Comparison of ENCODE assay signal across 10 cellular contexts in genomic region chr5:143019614-143020515, GRCh38.
A peak's percentile ranks its signal among the peaks of the same experiment; 100 is the strongest.
DNase-seq lines count a peak whose midpoint lies in the region; ATAC-seq and TF ChIP-seq lines count a peak whose summit lies in the region.
"Had no signal": no experiment of that assay in that cellular context is flagged by ENCODE, and none has a peak within 500 bp of the region (broad histone marks: within the 10 kb centered on the region; RNA-seq: fewer than 3 reads in every experiment).

No MANE protein-coding gene starts in this region.

- H3K9ac ChIP-seq in mesendoderm (ENCODE audit: low read length) (no peak overlapping the region), GM23248 (no peak overlapping the region)

- no peaks in the 10 kb centered on the region for H3K36me3 ChIP-seq in mesendoderm (ENCODE audit: control insufficient read depth, insufficient read depth, low read length)
- H3K36me3 ChIP-seq in GM23248 (ENCODE audit: low read depth) = no peaks in the 10 kb centered on the region
- H3K36me3 ChIP-seq in PC-9 (ENCODE audit: low read depth) = no peaks in the 10 kb centered on the region
- H3K36me3 ChIP-seq: thoracic aorta had no signal

- POLR2A ChIA-PET in PC-9 (lab: Charles Lee; ENCODE audit: unreplicated experiment) = no interaction called here

- no peak overlapping the region for H4K8ac ChIP-seq in mesendoderm (ENCODE audit: low read depth, low read length)

- H3K27ac ChIP-seq in mesendoderm (ENCODE audit: low read depth, low read length) (peak overlapping the region; percentile 22), GM23248 (no peak overlapping the region), PC-9 (no peak overlapping the region)
- H3K27ac ChIP-seq: thoracic aorta had no signal

- H3K18ac ChIP-seq in mesendoderm (ENCODE audit: low read length) = peak overlapping the region; percentile 11

- H3K4me1 ChIP-seq in mesendoderm (ENCODE audit: control insufficient read depth, low read depth, low read length) (peaks cover 4% of the 10 kb centered on the region), GM23248 (ENCODE audit: insufficient read depth) (peaks cover 14% of the 10 kb centered on the region; the same call in 1 of the 2 replicates), PC-9 (replicated peaks; ENCODE audit: insufficient read depth) (no peaks in the 10 kb centered on the region)

- peak overlapping the region; percentile 66 for H2BK120ac ChIP-seq in mesendoderm (ENCODE audit: low read depth, low read length)

- TF ChIP-seq CTCF in PC-9 (conservative IDR thresholded peaks at IDR 0.05) = no peak

- no peak overlapping the region for H4K5ac ChIP-seq in mesendoderm (ENCODE audit: low read length)

- H3K9me2 ChIP-seq in GM23248 (ENCODE audit: insufficient read depth) (no peaks in the 10 kb centered on the region), PC-9 (ENCODE audit: insufficient read depth) (no peaks in the 10 kb centered on the region)

- H3F3A ChIP-seq in GM23248 (ENCODE audit: insufficient read depth) (0 out of 2 replicates have a peak, but pooled peaks cover 5% of the 10 kb centered on the region), PC-9 (ENCODE audit: insufficient read depth, low read depth) (no peaks in the 10 kb centered on the region)

- no peak overlapping the region for H2AFZ ChIP-seq in GM23248
- no peak overlapping the region for H2AFZ ChIP-seq in PC-9

- H3K79me1 ChIP-seq in mesendoderm (ENCODE audit: low read length) = no peaks in the 10 kb centered on the region

- H3K9me3 ChIP-seq in GM23248 (ENCODE audit: low read depth) = no peaks in the 10 kb centered on the region
- no peaks in the 10 kb centered on the region for H3K9me3 ChIP-seq in PC-9 (ENCODE audit: insufficient read depth, low read depth)
- H3K9me3 ChIP-seq: thoracic aorta had no signal

- intact Hi-C loops in PC-9 (cut with micrococcal nuclease; ENCODE audit: unreplicated experiment) = no loop called here

- CTCF ChIA-PET in PC-9 (lab: Charles Lee) = no interaction called here

- no peak overlapping the region for H3K4me2 ChIP-seq in mesendoderm (ENCODE audit: low read length)
- H3K4me2 ChIP-seq in GM23248 (ENCODE audit: unreplicated experiment) = no peak overlapping the region
- no peak overlapping the region for H3K4me2 ChIP-seq in PC-9

- peak overlapping the region; percentile 68 for H2AK5ac ChIP-seq in mesendoderm (ENCODE audit: low read length)

- H3K4me3 ChIP-seq in mesendoderm (ENCODE audit: low read length) = no peak overlapping the region
- no peak overlapping the region for H3K4me3 ChIP-seq in GM23248
- no peak overlapping the region for H3K4me3 ChIP-seq in PC-9
- H3K4me3 ChIP-seq: thoracic aorta had no signal

- H3K27me3 ChIP-seq in mesendoderm (ENCODE audit: insufficient read depth, low read length, poor library complexity) = no peaks in the 10 kb centered on the region
- H3K27me3 ChIP-seq in GM23248 (replicated peaks; ENCODE audit: insufficient read depth) = no peaks in the 10 kb centered on the region
- H3K27me3 ChIP-seq in PC-9 (ENCODE audit: insufficient read depth, low read depth) = no peaks in the 10 kb centered on the region

- BruUV-seq in PC-9 (replicated peaks; lab: Mats Ljungman, UMichigan) = no TSS peak

- in situ Hi-C loops in GM23248 (cut with MboI) = loop anchor here (10.0 kb wide), 1 partner anchor 375 kb away; no protein-coding TSS in a partner anchor

- H4K20me1 ChIP-seq in GM23248 (ENCODE audit: insufficient read depth) = no peaks in the 10 kb centered on the region
- no peaks in the 10 kb centered on the region for H4K20me1 ChIP-seq in PC-9 (ENCODE audit: insufficient read depth)

- H3K56ac ChIP-seq in mesendoderm (ENCODE audit: low read length) = peak overlapping the region; percentile 40

- H3K79me2 ChIP-seq in mesendoderm (ENCODE audit: control insufficient read depth, insufficient read depth, low read length) (no peaks in the 10 kb centered on the region), GM23248 (ENCODE audit: insufficient read depth) (no peaks in the 10 kb centered on the region), PC-9 (ENCODE audit: low read depth) (no peaks in the 10 kb centered on the region)

- H3K23ac ChIP-seq in mesendoderm (ENCODE audit: low read length) = no peak overlapping the region

- no peak overlapping the region for H2BK15ac ChIP-seq in mesendoderm (replicated peaks; ENCODE audit: low read depth)

- no peak overlapping the region for H3K4ac ChIP-seq in mesendoderm (ENCODE audit: low read depth, low read length)

- DNase-seq in NCI-H1092 treated with DMSO at 0.1 percent for 48 hours (lab: John Stamatoyannopoulos, UW) = peak; percentile 14
- no peak for DNase-seq in NCI-H1092 (lab: John Stamatoyannopoulos, UW)
- peak; percentile 81 for DNase-seq in mesendoderm
- DNase-seq in GM23248 = no peak
- DNase-seq in PC-9 = no peak
- no peak for DNase-seq in NCI-H2227 (lab: John Stamatoyannopoulos, UW; ENCODE audit: unreplicated experiment)
- DNase-seq: activated naive CD8-positive, alpha-beta T cell treated with anti-CD3 and anti-CD28 coated beads, Interleukin-2, amount 10 ng/mL, durations not matched to agents 7 days and 5 days had no signal

- peak; percentile 84 for ATAC-seq in GM21529 (IDR thresholded peaks at IDR 0.05; ENCODE audit: unreplicated experiment)
- ATAC-seq in HG03558 (IDR thresholded peaks at IDR 0.05; ENCODE audit: extremely low read depth, unreplicated experiment) = peak; percentile 86

- no CpG with 5 or more reads among the region's 7 CpGs for WGBS in mesendoderm (ENCODE audit: extremely low coverage, insufficient coverage, low lambda C conversion rate)
- 93% methylated on average over 7 of the region's 7 CpGs for WGBS in GM23248 (ENCODE audit: low coverage in 1 of 2, low lambda C conversion rate in 2 of 2, missing lambda C conversion rate in 2 of 2), 2 experiments

- peak overlapping the region; percentile 10 for H2BK5ac ChIP-seq in mesendoderm (ENCODE audit: low read length)

Comparison
In these comparisons a context has a peak if more than half of its experiments do, and no peak if none do; other contexts are left out.
1. DNase-seq: peak in NCI-H1092 treated with DMSO at 0.1 percent for 48 hours (single experiment) and mesendoderm (single experiment); none in NCI-H1092 (single experiment), GM23248 (single experiment), PC-9 (0 of 2) and NCI-H2227 (single experiment).